ENCODE assay signal across 14 cellular contexts in genomic region chr15:70257573-70258220, GRCh38.
A peak's percentile ranks its signal among the peaks of the same experiment; 100 is the strongest.
DNase-seq lines count a peak whose midpoint lies in the region; ATAC-seq and TF ChIP-seq lines count a peak whose summit lies in the region.
"Had no signal": no experiment of that assay in that cellular context is flagged by ENCODE, and none has a peak within 500 bp of the region (broad histone marks: within the 10 kb centered on the region; RNA-seq: fewer than 3 reads in every experiment).

No MANE protein-coding gene starts in this region.

- DNase-seq in Right ventricle myocardium superior: no peak
- no peak for DNase-seq in Right ventricle myocardium inferior (ENCODE audit: missing footprints)
- peak; percentile 45 for DNase-seq in MV-4-11 (lab: John Stamatoyannopoulos, UW)
- peak; percentile 30 for DNase-seq in colonic mucosa
- DNase-seq in spleen: peak; percentile 83
- DNase-seq in NCI-H226: no peak
- no peak for DNase-seq in progenitor cell of endocrine pancreas (ENCODE audit: low spot score, unreplicated experiment)
- no peak for DNase-seq in ovary
- DNase-seq: EL, islet precursor cell, NCI-H69, SHP77 treated with DMSO at 0.1 percent for 48 hours, trophoblast cell had no signal

- no peak for TF ChIP-seq POLR2A in spleen (IDR thresholded peaks at IDR 0.05)
- TF ChIP-seq POLR2A in ovary (IDR thresholded peaks at IDR 0.05): no peak

- no peak overlapping the region for H3K27ac Mint-ChIP-seq in progenitor cell of endocrine pancreas

- no peak overlapping the region for H3K9ac ChIP-seq in colonic mucosa (ENCODE audit: low read depth in 2 of 2, low read length in 2 of 2)

- H3K27me3 Mint-ChIP-seq in progenitor cell of endocrine pancreas: peaks cover 55% of the 10 kb centered on the region

- 34 to 41% (median 38%) methylated on average over 8 of the region's 8 CpGs for WGBS in spleen, 5 donors
- 84 to 92% (median 90%) methylated on average over 8 of the region's 8 CpGs for WGBS in ovary, 3 donors

- H3K27me3 ChIP-seq in colonic mucosa (no peaks in the 10 kb centered on the region), spleen (replicated peaks in 1 of 7) (peaks cover 0 to 27% (median 0%) of the 10 kb centered on the region in 7 donors), ovary (no peaks in the 10 kb centered on the region)

- TF ChIP-seq CTCF in colonic mucosa (IDR thresholded peaks at IDR 0.05): no peak
- no peak for TF ChIP-seq CTCF in spleen (IDR thresholded peaks at IDR 0.05 in 8 of 11, conservative IDR thresholded peaks at IDR 0.05 in 3 of 11)
- TF ChIP-seq CTCF in progenitor cell of endocrine pancreas (IDR thresholded peaks at IDR 0.05; ENCODE audit: unreplicated experiment): no peak
- TF ChIP-seq CTCF in ovary (IDR thresholded peaks at IDR 0.05): no peak

- H3K9me3 Mint-ChIP-seq in progenitor cell of endocrine pancreas (ENCODE audit: low read depth): no peaks in the 10 kb centered on the region

- H3K36me3 ChIP-seq in colonic mucosa (no peaks in the 10 kb centered on the region), spleen (no peaks in the 10 kb centered on the region), ovary (no peaks in the 10 kb centered on the region)

- no peaks in the 10 kb centered on the region for H3K9me3 ChIP-seq in colonic mucosa
- no peaks in the 10 kb centered on the region for H3K9me3 ChIP-seq in spleen
- no peaks in the 10 kb centered on the region for H3K9me3 ChIP-seq in ovary

- no peak for TF ChIP-seq EP300 in ovary (IDR thresholded peaks at IDR 0.05)

- intact Hi-C loops in Right ventricle myocardium superior (cut with DNase I) (no loop called here), Right ventricle myocardium inferior (cut with DNase I) (no loop called here), colonic mucosa (cut with DNase I) (no loop called here), spleen (cut with DNase I; ENCODE audit: low total_unique reads) (no loop called here), ovary (cut with DNase I) (loop anchor here in 2 of 4 donors (10.0 kb wide), 2 partner anchors 163 to 773 kb away; partner anchors contain the start of gene TLE3 (in 1 of the 2))

- H3K4me3 Mint-ChIP-seq in progenitor cell of endocrine pancreas (ENCODE audit: low read depth): no peak overlapping the region

- no peak overlapping the region for H3K4me3 ChIP-seq in colonic mucosa
- no peak overlapping the region for H3K4me3 ChIP-seq in spleen
- H3K4me3 ChIP-seq in ovary: no peak overlapping the region

- H3K36me3 Mint-ChIP-seq in progenitor cell of endocrine pancreas (ENCODE audit: insufficient read depth): no peaks in the 10 kb centered on the region

- peaks cover 1% of the 10 kb centered on the region for H3K4me1 Mint-ChIP-seq in progenitor cell of endocrine pancreas (ENCODE audit: low read depth)

- ATAC-seq in Right ventricle myocardium superior (ENCODE audit: poor library complexity) (peak; percentile 40), Right ventricle myocardium inferior (no peak)

- H3K27ac ChIP-seq in colonic mucosa: no peak overlapping the region
- no peak overlapping the region for H3K27ac ChIP-seq in spleen
- no peak overlapping the region for H3K27ac ChIP-seq in ovary
- H3K27ac ChIP-seq: VCaP had no signal

- H3K4me1 ChIP-seq in colonic mucosa (no peaks in the 10 kb centered on the region), spleen (peaks cover 26 to 57% (median 42%) of the 10 kb centered on the region in 6 donors), ovary (ENCODE audit: insufficient read depth) (peaks cover 2% of the 10 kb centered on the region)

Comparison
In these comparisons a context has a peak if more than half of its experiments do, and no peak if none do; other contexts are left out.
1. DNase-seq: peak in MV-4-11 (single experiment), colonic mucosa (single experiment) and spleen (single experiment); none in Right ventricle myocardium superior (single experiment), Right ventricle myocardium inferior (single experiment), NCI-H226 (single experiment), progenitor cell of endocrine pancreas (single experiment) and ovary (0 of 5).